Comparison of ENCODE assay signal across 17 cellular contexts in the genomic region with DNA sequence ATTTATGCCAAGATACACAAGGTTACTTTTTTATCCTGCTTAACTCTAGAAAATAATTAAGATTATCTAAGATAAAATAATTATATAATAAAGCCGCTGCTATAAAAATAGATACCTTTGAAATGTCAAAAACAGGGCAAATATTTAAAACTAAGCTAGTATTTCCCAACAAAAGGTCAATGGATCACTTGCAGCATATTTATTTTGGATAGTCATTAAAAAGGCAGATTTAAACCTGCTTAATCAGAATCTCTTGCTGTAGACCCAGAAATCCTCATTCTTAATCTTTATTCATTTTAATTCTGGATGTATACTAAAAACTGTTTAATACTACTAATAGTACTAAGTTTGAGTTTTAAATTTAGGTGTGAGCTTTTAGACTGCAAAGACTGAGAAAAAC.
DNase-seq lines count a peak whose midpoint lies in the region; ATAC-seq and TF ChIP-seq lines count a peak whose summit lies in the region.
"Had no signal": no experiment of that assay in that cellular context is flagged by ENCODE, and none has a peak within 500 bp of the region (broad histone marks: within the 10 kb centered on the region; RNA-seq: fewer than 3 reads in every experiment).

No MANE protein-coding gene starts in this region.

- H3K36me3 Mint-ChIP-seq in GM23338 (ENCODE audit: low read depth) (no peaks in the 10 kb centered on the region), WTC11 (no peaks in the 10 kb centered on the region), neural progenitor cell (no peaks in the 10 kb centered on the region)
- H3K36me3 Mint-ChIP-seq: CD8-positive, alpha-beta T cell had no signal

- H3K9me2 ChIP-seq in GM23338 (ENCODE audit: insufficient read depth) (0 out of 2 replicates have a peak, but pooled peaks cover 5% of the 10 kb centered on the region), HCT116 (ENCODE audit: insufficient read depth) (no peaks in the 10 kb centered on the region)

- peak overlapping the region; percentile 82 for H3K27ac ChIP-seq in GM23338 (ENCODE audit: low read depth)
- no peak overlapping the region for H3K27ac ChIP-seq in HCT116 (ENCODE audit: low read depth, low read length)
- no peak overlapping the region for H3K27ac ChIP-seq in neural progenitor cell
- no peak overlapping the region for H3K27ac ChIP-seq in breast epithelium
- H3K27ac ChIP-seq: BLaER1, HL-60, KMS-11 had no signal

- H3K4me3 Mint-ChIP-seq in GM23338: no peak overlapping the region
- H3K4me3 Mint-ChIP-seq in WTC11: no peak overlapping the region
- H3K4me3 Mint-ChIP-seq in neural progenitor cell: no peak overlapping the region
- H3K4me3 Mint-ChIP-seq in stimulated activated naive CD8-positive, alpha-beta T cell treated with anti-CD3 and anti-CD28 coated beads, Interleukin-15, amount 100 ng/mL, for 72 hours: no peak overlapping the region
- H3K4me3 Mint-ChIP-seq: CD8-positive, alpha-beta T cell had no signal

- H3K27ac Mint-ChIP-seq in GM23338 (peak overlapping the region; percentile 93), WTC11 (peak overlapping the region; percentile 96; the same call in 1 of the 2 replicates), neural progenitor cell (no peak overlapping the region)
- no peak overlapping the region for H3K27ac Mint-ChIP-seq in stimulated activated naive CD8-positive, alpha-beta T cell treated with anti-CD3 and anti-CD28 coated beads, Interleukin-15, amount 100 ng/mL, for 72 hours
- H3K27ac Mint-ChIP-seq: CD8-positive, alpha-beta T cell; HFFc6 had no signal

- H3K4me2 ChIP-seq in GM23338: peak overlapping the region; percentile 50
- H3K4me2 ChIP-seq in HCT116 (ENCODE audit: low read length): no peak overlapping the region
- no peak overlapping the region for H3K4me2 ChIP-seq in neural progenitor cell
- H3K4me2 ChIP-seq: BLaER1, KMS-11 had no signal

- H3K9ac ChIP-seq in HCT116 (ENCODE audit: low read length): no peak overlapping the region
- no peak overlapping the region for H3K9ac ChIP-seq in neural progenitor cell
- H3K9ac ChIP-seq: BLaER1, KMS-11 had no signal

- H3K27me3 Mint-ChIP-seq in GM23338 (ENCODE audit: insufficient read depth, low read depth, poor library complexity) (peaks cover 1% of the 10 kb centered on the region), WTC11 (ENCODE audit: low read depth) (no peaks in the 10 kb centered on the region), neural progenitor cell (ENCODE audit: insufficient read depth, low read depth) (no peaks in the 10 kb centered on the region)
- no peaks in the 10 kb centered on the region for H3K27me3 Mint-ChIP-seq in stimulated activated naive CD8-positive, alpha-beta T cell treated with anti-CD3 and anti-CD28 coated beads, Interleukin-15, amount 100 ng/mL, for 72 hours

- H3F3A ChIP-seq in GM23338 (replicated peaks; ENCODE audit: low read depth) (no peaks in the 10 kb centered on the region), neural progenitor cell (ENCODE audit: low read depth) (no peaks in the 10 kb centered on the region)

- H3K36me3 ChIP-seq in GM23338 (ENCODE audit: insufficient read depth) (no peaks in the 10 kb centered on the region), HCT116 (ENCODE audit: control insufficient read depth in 1 of 2, insufficient read depth in 2 of 2, low read length in 2 of 2) (no peaks in the 10 kb centered on the region), neural progenitor cell (no peaks in the 10 kb centered on the region), breast epithelium (no peaks in the 10 kb centered on the region)
- H3K36me3 ChIP-seq: BLaER1 had no signal

- CTCF ChIA-PET in HCT116 (lab: Charles Lee) (no interaction called here), WTC11 (lab: Charles Lee) (no interaction called here)

- H3K4me1 ChIP-seq in GM23338 (ENCODE audit: insufficient read depth) (peaks cover 37% of the 10 kb centered on the region), HCT116 (ENCODE audit: control insufficient read depth in 1 of 2, insufficient read depth in 2 of 2, low read length in 2 of 2) (no peaks in the 10 kb centered on the region), neural progenitor cell (peaks cover 4% of the 10 kb centered on the region), breast epithelium (no peaks in the 10 kb centered on the region)
- H3K4me1 ChIP-seq: BLaER1 had no signal

- POLR2A ChIA-PET in HCT116 (lab: Charles Lee): no interaction called here
- POLR2A ChIA-PET in WTC11 (lab: Charles Lee): no interaction called here

- no peaks in the 10 kb centered on the region for H3K9me3 Mint-ChIP-seq in GM23338
- no peaks in the 10 kb centered on the region for H3K9me3 Mint-ChIP-seq in WTC11
- H3K9me3 Mint-ChIP-seq in neural progenitor cell: no peaks in the 10 kb centered on the region
- no peaks in the 10 kb centered on the region for H3K9me3 Mint-ChIP-seq in stimulated activated naive CD8-positive, alpha-beta T cell treated with anti-CD3 and anti-CD28 coated beads, Interleukin-15, amount 100 ng/mL, for 72 hours
- H3K9me3 Mint-ChIP-seq: CD8-positive, alpha-beta T cell; HFFc6 had no signal

- TF ChIP-seq CTCF in GM23338 (conservative IDR thresholded peaks at IDR 0.05; ENCODE audit: low read depth in 2 of 2) (no peak), HCT116 (IDR thresholded peaks at IDR 0.05 in 2 of 3, conservative IDR thresholded peaks at IDR 0.05 in 1 of 3; ENCODE audit: borderline replicate concordance in 1 of 3, insufficient read depth in 1 of 3, low read depth in 2 of 3, low read length in 2 of 3) (no peak), WTC11 (IDR thresholded peaks at IDR 0.05) (no peak), neural progenitor cell (IDR thresholded peaks at IDR 0.05) (no peak), breast epithelium (IDR thresholded peaks at IDR 0.05) (no peak)

- DNase-seq in GM23338 (ENCODE audit: low spot score): no peak
- no peak for DNase-seq in HCT116 (ENCODE audit: low read depth, low spot score)
- no peak for DNase-seq in WTC11 (ENCODE audit: low spot score)
- no peak for DNase-seq in neural progenitor cell (ENCODE audit: low spot score)
- no peak for DNase-seq in stimulated activated naive CD8-positive, alpha-beta T cell treated with anti-CD3 and anti-CD28 coated beads, Interleukin-15, amount 100 ng/mL, for 72 hours
- DNase-seq in breast epithelium (ENCODE audit: low spot score in 2 of 2): no peak
- no peak for DNase-seq in DMS53 treated with DMSO at 0.1 percent for 48 hours (lab: John Stamatoyannopoulos, UW; ENCODE audit: unreplicated experiment)
- DNase-seq: 8988T; CD8-positive, alpha-beta T cell; COR-L47; DMS53; GOT3; HCEC 1CT; HFFc6 had no signal

- no peaks in the 10 kb centered on the region for H3K27me3 ChIP-seq in GM23338 (ENCODE audit: insufficient read depth)
- no peaks in the 10 kb centered on the region for H3K27me3 ChIP-seq in HCT116 (ENCODE audit: insufficient read depth, low read length)
- no peaks in the 10 kb centered on the region for H3K27me3 ChIP-seq in neural progenitor cell
- H3K27me3 ChIP-seq in breast epithelium: no peaks in the 10 kb centered on the region
- H3K27me3 ChIP-seq: BLaER1 had no signal

- H3K4me1 Mint-ChIP-seq in GM23338 (peaks cover 43% of the 10 kb centered on the region), WTC11 (peaks cover 51% of the 10 kb centered on the region), neural progenitor cell (peaks cover 2% of the 10 kb centered on the region)
- no peaks in the 10 kb centered on the region for H3K4me1 Mint-ChIP-seq in stimulated activated naive CD8-positive, alpha-beta T cell treated with anti-CD3 and anti-CD28 coated beads, Interleukin-15, amount 100 ng/mL, for 72 hours

- TF ChIP-seq POLR2A in HCT116 (IDR thresholded peaks at IDR 0.05; ENCODE audit: borderline replicate concordance, extremely low read depth, insufficient read depth, insufficient read length): no peak
- TF ChIP-seq POLR2A in breast epithelium (IDR thresholded peaks at IDR 0.05): no peak

- BruUV-seq in HCT116 (replicated peaks; lab: Mats Ljungman, UMichigan): no TSS peak

- RAD21 ChIA-PET in HCT116 (lab: Charles Lee; ENCODE audit: low non-redundant PET in 1 of 2, low total read pairs in 2 of 2, uncharacterized antibody in 2 of 2, unreplicated experiment in 2 of 2): no interaction called here

- ATAC-seq in GM23338 (no peak), HCT116 (no peak), WTC11 (no peak)
- no peak for ATAC-seq in stimulated activated naive CD8-positive, alpha-beta T cell treated with anti-CD3 and anti-CD28 coated beads, Interleukin-15, amount 100 ng/mL, for 72 hours
- ATAC-seq: CD8-positive, alpha-beta T cell had no signal

- no peaks in the 10 kb centered on the region for H4K20me1 ChIP-seq in GM23338 (replicated peaks; ENCODE audit: insufficient read depth)
- no peaks in the 10 kb centered on the region for H4K20me1 ChIP-seq in HCT116 (ENCODE audit: insufficient read depth)
- H4K20me1 ChIP-seq in neural progenitor cell (ENCODE audit: low read depth): no peaks in the 10 kb centered on the region
- H4K20me1 ChIP-seq: BLaER1 had no signal

- no peaks in the 10 kb centered on the region for H3K79me2 ChIP-seq in GM23338 (replicated peaks; ENCODE audit: insufficient read depth)
- H3K79me2 ChIP-seq in HCT116 (ENCODE audit: insufficient read depth, low read length): no peaks in the 10 kb centered on the region
- H3K79me2 ChIP-seq in neural progenitor cell (ENCODE audit: low read depth): no peaks in the 10 kb centered on the region

- H3K4me3 ChIP-seq in GM23338: peak overlapping the region; percentile 12; the same call in 1 of the 2 replicates
- H3K4me3 ChIP-seq in HCT116 (replicated peaks in 1 of 2; ENCODE audit: low read depth in 1 of 2, low read length in 2 of 2): no peak overlapping the region
- H3K4me3 ChIP-seq in neural progenitor cell: no peak overlapping the region
- no peak overlapping the region for H3K4me3 ChIP-seq in breast epithelium
- H3K4me3 ChIP-seq: BLaER1 had no signal

- intact Hi-C loops in HCT116 (cut with micrococcal nuclease): no loop called here
- intact Hi-C loops in breast epithelium (cut with DNase I; ENCODE audit: low total_unique reads): no loop called here

- no peak for TF ChIP-seq RAD21 in HCT116 (IDR thresholded peaks at IDR 0.05; ENCODE audit: low read depth)

- H2AFZ ChIP-seq in GM23338 (no peak overlapping the region), HCT116 (ENCODE audit: low read depth, low read length, poor library complexity, severe bottlenecking) (peak overlapping the region; percentile 32), neural progenitor cell (replicated peaks) (peak overlapping the region; percentile 53)

- H3K9me3 ChIP-seq in HCT116 (ENCODE audit: control insufficient read depth in 1 of 2, insufficient read depth in 1 of 2, low read depth in 1 of 2, low read length in 2 of 2) (no peaks in the 10 kb centered on the region), neural progenitor cell (ENCODE audit: low read depth) (no peaks in the 10 kb centered on the region), breast epithelium (no peaks in the 10 kb centered on the region)
- H3K9me3 ChIP-seq: BLaER1 had no signal

TF ChIP-seq in GM23338, 12 proteins besides CTCF, POLR2A, EP300 and RAD21 (continues in another document):
- no peak for TF ChIP-seq EZH2 (IDR thresholded peaks at IDR 0.05; ENCODE audit: low read depth, unreplicated experiment)
- TF ChIP-seq CREB1 (CRISPR knock-in tag; IDR thresholded peaks at IDR 0.05; ENCODE audit: low read depth): no peak

TF ChIP-seq in HCT116, 20 proteins besides CTCF, POLR2A, EP300 and RAD21 (continues in another document):
- no peak for TF ChIP-seq ZFX (IDR thresholded peaks at IDR 0.05)

TF ChIP-seq in WTC11, 78 proteins besides CTCF, POLR2A, EP300 and RAD21 (continues in another document):
- TF ChIP-seq CREM (CRISPR knock-in tag; IDR thresholded peaks at IDR 0.05): no peak
- no peak for TF ChIP-seq CREB1 (CRISPR knock-in tag; IDR thresholded peaks at IDR 0.05)

Comparison
In these comparisons a context has a peak if more than half of its experiments do, and no peak if none do; other contexts are left out.
1. H3K27ac Mint-ChIP-seq: peak in GM23338 (single experiment) and WTC11 (single experiment); none in neural progenitor cell (single experiment) and stimulated activated naive CD8-positive, alpha-beta T cell treated with anti-CD3 and anti-CD28 coated beads, Interleukin-15, amount 100 ng/mL, for 72 hours (0 of 2).